1 cellular context compared by ENCODE assay signal in genomic region chr11:47260366-47260765, GRCh38.
TF ChIP-seq lines count a peak whose summit lies in the region.

No MANE protein-coding gene starts in this region.

TF ChIP-seq in HepG2, 621 proteins besides CTCF, POLR2A, EP300 and RAD21:
- TF ChIP-seq ZFP36L2 (CRISPR knock-in tag; IDR thresholded peaks at IDR 0.05): no peak
- 0 out of 2 replicates have a peak, but pooled peaks have one; percentile 20 for TF ChIP-seq RBFOX2 (IDR thresholded peaks at IDR 0.05; ENCODE audit: low read depth, low read length)
- TF ChIP-seq PBX2 (CRISPR knock-in tag; IDR thresholded peaks at IDR 0.05): no peak
- TF ChIP-seq ZNF850 (CRISPR knock-in tag; conservative IDR thresholded peaks at IDR 0.05): no peak
- no peak for TF ChIP-seq NFE2L2 (IDR thresholded peaks at IDR 0.05; ENCODE audit: low read length)
- peak; percentile 19 for TF ChIP-seq AGO2 (optimal IDR thresholded peaks at IDR 0.05; ENCODE audit: low read depth, low read length)
TF ChIP-seq in HepG2: peak in this region for 2.
